Comparison of ENCODE assay signal across 1 cellular context in genomic region chr11:78314753-78315152, GRCh38.
A peak's percentile ranks its signal among the peaks of the same experiment; 100 is the strongest.
TF ChIP-seq lines count a peak whose summit lies in the region.

No MANE protein-coding gene starts in this region.

TF ChIP-seq in K562, 482 proteins besides CTCF, POLR2A, EP300 and RAD21 (continued from another document):
- TF ChIP-seq MGA (IDR thresholded peaks at IDR 0.05) = no peak
- no peak for TF ChIP-seq ZNF212 (CRISPR knock-in tag; IDR thresholded peaks at IDR 0.05)
- no peak for TF ChIP-seq HDAC6 (IDR thresholded peaks at IDR 0.05; ENCODE audit: low read depth, low read length)
- TF ChIP-seq ILK (tag; IDR thresholded peaks at IDR 0.05; ENCODE audit: borderline replicate concordance, low read depth) = no peak
- no peak for TF ChIP-seq ZC3H4 (CRISPR knock-in tag; IDR thresholded peaks at IDR 0.05; ENCODE audit: borderline replicate concordance)
- TF ChIP-seq NR2C1 (IDR thresholded peaks at IDR 0.05) = no peak
- TF ChIP-seq NR2C1 (tag; IDR thresholded peaks at IDR 0.05) = peak; percentile 49; the same call in 1 of the 2 replicates
- 0 out of 2 replicates have a peak, but pooled peaks have one; percentile 64 for TF ChIP-seq KLF6 (CRISPR knock-in tag; IDR thresholded peaks at IDR 0.05; ENCODE audit: borderline replicate concordance)
- TF ChIP-seq EZH2 (IDR thresholded peaks at IDR 0.05; ENCODE audit: borderline replicate concordance, low read depth, low read length) = no peak
- no peak for TF ChIP-seq CTBP1 (IDR thresholded peaks at IDR 0.05; ENCODE audit: borderline replicate concordance)
- peak in 1 of 3 experiments; percentile 22 for TF ChIP-seq YY1 (IDR thresholded peaks at IDR 0.05; ENCODE audit: borderline replicate concordance in 1 of 3, control insufficient read depth in 1 of 3, extremely low read depth in 1 of 3, insufficient read depth in 3 of 3, insufficient read length in 1 of 3, insufficient replicate concordance in 2 of 3, low read depth in 1 of 3, low read length in 2 of 3)
- TF ChIP-seq L3MBTL2 (IDR thresholded peaks at IDR 0.05) = 0 out of 2 replicates have a peak, but pooled peaks have one; percentile 6
- peak; percentile 72 for TF ChIP-seq PTRF (tag; IDR thresholded peaks at IDR 0.05)
- TF ChIP-seq CAMTA2 (CRISPR knock-in tag; conservative IDR thresholded peaks at IDR 0.05) = no peak
- TF ChIP-seq, protein P1, sequence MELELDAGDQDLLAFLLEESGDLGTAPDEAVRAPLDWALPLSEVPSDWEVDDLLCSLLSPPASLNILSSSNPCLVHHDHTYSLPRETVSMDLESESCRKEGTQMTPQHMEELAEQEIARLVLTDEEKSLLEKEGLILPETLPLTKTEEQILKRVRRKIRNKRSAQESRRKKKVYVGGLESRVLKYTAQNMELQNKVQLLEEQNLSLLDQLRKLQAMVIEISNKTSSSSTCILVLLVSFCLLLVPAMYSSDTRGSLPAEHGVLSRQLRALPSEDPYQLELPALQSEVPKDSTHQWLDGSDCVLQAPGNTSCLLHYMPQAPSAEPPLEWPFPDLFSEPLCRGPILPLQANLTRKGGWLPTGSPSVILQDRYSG (tag; conservative IDR thresholded peaks at IDR 0.05; ENCODE audit: low read depth) = peak; percentile 87
- TF ChIP-seq ZNF583 (CRISPR knock-in tag; IDR thresholded peaks at IDR 0.05) = peak; percentile 82; the same call in 1 of the 2 replicates
- TF ChIP-seq CREM (IDR thresholded peaks at IDR 0.05; ENCODE audit: low read depth) = no peak
- TF ChIP-seq ZNF507 (tag; conservative IDR thresholded peaks at IDR 0.05) = no peak
- 0 out of 2 replicates have a peak, but pooled peaks have one; percentile 20 for TF ChIP-seq NR4A1 (CRISPR knock-in tag; IDR thresholded peaks at IDR 0.05)
- peak; percentile 92 for TF ChIP-seq NR4A1 (tag; IDR thresholded peaks at IDR 0.05)
- TF ChIP-seq AFF1 (IDR thresholded peaks at IDR 0.05; ENCODE audit: low read depth in 1 of 2, partially characterized antibody in 2 of 2) = peak in 1 of 2 experiments; percentile 26
- TF ChIP-seq ZNF197 (CRISPR knock-in tag; IDR thresholded peaks at IDR 0.05; ENCODE audit: low read depth) = 0 out of 2 replicates have a peak, but pooled peaks have one; percentile 42
- TF ChIP-seq BCL6 (CRISPR knock-in tag; IDR thresholded peaks at IDR 0.05) = no peak
